10 cellular contexts compared by ENCODE assay signal in genomic region chr9:90300901-90301688, GRCh38.
DNase-seq lines count a peak whose midpoint lies in the region; ATAC-seq, FAIRE-seq and TF ChIP-seq lines count a peak whose summit lies in the region.
"Had no signal": no experiment of that assay in that cellular context is flagged by ENCODE, and none has a peak within 500 bp of the region (broad histone marks: within the 10 kb centered on the region; RNA-seq: fewer than 3 reads in every experiment).

No MANE protein-coding gene starts in this region.

- in situ Hi-C loops in ACHN (cut with HindIII; ENCODE audit: low pct_ligation_motif_present, low pct_unique_long_range_greater_than_20kb, low sequenced_read_pairs), result no loop called here

- POLR2A ChIA-PET in CD8-positive, alpha-beta T cell (lab: Charles Lee), result no interaction called here

- intact Hi-C loops in CD8-positive, alpha-beta T cell (cut with DNase I, micrococcal nuclease), result no loop called here

- CTCF ChIA-PET in CD8-positive, alpha-beta T cell (lab: Charles Lee), result no interaction called here

- peak; percentile 97 for FAIRE-seq in islet of Langerhans (lab: Jason Lieb, UNC)
- FAIRE-seq: frontal cortex, G401.6 had no signal

- no peak overlapping the region for H3K4me3 Mint-ChIP-seq in CD8-positive, alpha-beta T cell

- H3K9me3 ChIP-seq in CD8-positive, alpha-beta T cell (ENCODE audit: low read length), result no peaks in the 10 kb centered on the region

- no peaks in the 10 kb centered on the region for H3K4me1 Mint-ChIP-seq in CD8-positive, alpha-beta T cell (ENCODE audit: low read depth)

- H3K36me3 ChIP-seq in CD8-positive, alpha-beta T cell (ENCODE audit: insufficient read depth, low read length), result no peaks in the 10 kb centered on the region

- H3K27me3 ChIP-seq in CD8-positive, alpha-beta T cell (ENCODE audit: insufficient read depth, low read length), result peaks cover 6% of the 10 kb centered on the region

- no peaks in the 10 kb centered on the region for H3K4me1 ChIP-seq in CD8-positive, alpha-beta T cell (ENCODE audit: insufficient read depth, low read length)

- no peaks in the 10 kb centered on the region for H3K36me3 Mint-ChIP-seq in CD8-positive, alpha-beta T cell

- H3K4me3 ChIP-seq in CD8-positive, alpha-beta T cell (ENCODE audit: low read depth, low read length), result no peak overlapping the region

- no peaks in the 10 kb centered on the region for H3K9me3 Mint-ChIP-seq in CD8-positive, alpha-beta T cell

- DNase-seq in ACHN (peak; percentile 89), HT-29 (ENCODE audit: low spot score) (peak; percentile 41), amniotic stem cell (lab: John Stamatoyannopoulos, UW) (peak; percentile 56), DMS114 treated with DMSO at 0.1 percent for 48 hours (lab: John Stamatoyannopoulos, UW; ENCODE audit: unreplicated experiment) (no peak), HuH-7.5 (ENCODE audit: low spot score) (no peak)
- DNase-seq in CD8-positive, alpha-beta T cell, result no peak

- TF ChIP-seq CTCF in CD8-positive, alpha-beta T cell (IDR thresholded peaks at IDR 0.05), result no peak

- no peak overlapping the region for H3K27ac ChIP-seq in CD8-positive, alpha-beta T cell (ENCODE audit: low read depth, low read length)

- ATAC-seq in CD8-positive, alpha-beta T cell, result no peak
- ATAC-seq in HG03196 (IDR thresholded peaks at IDR 0.05; ENCODE audit: unreplicated experiment), result no peak

- peaks cover 21% of the 10 kb centered on the region for H3K27me3 Mint-ChIP-seq in CD8-positive, alpha-beta T cell (ENCODE audit: low read depth)

- no peak overlapping the region for H3K27ac Mint-ChIP-seq in CD8-positive, alpha-beta T cell

Comparison
In these comparisons a context has a peak if more than half of its experiments do, and no peak if none do; other contexts are left out.
1. DNase-seq: peak in ACHN (single experiment), HT-29 (single experiment) and amniotic stem cell (single experiment); none in CD8-positive, alpha-beta T cell (0 of 7), DMS114 treated with DMSO at 0.1 percent for 48 hours (single experiment) and HuH-7.5 (single experiment).